ENCODE assay signal across 1 cellular context in the genomic region with DNA sequence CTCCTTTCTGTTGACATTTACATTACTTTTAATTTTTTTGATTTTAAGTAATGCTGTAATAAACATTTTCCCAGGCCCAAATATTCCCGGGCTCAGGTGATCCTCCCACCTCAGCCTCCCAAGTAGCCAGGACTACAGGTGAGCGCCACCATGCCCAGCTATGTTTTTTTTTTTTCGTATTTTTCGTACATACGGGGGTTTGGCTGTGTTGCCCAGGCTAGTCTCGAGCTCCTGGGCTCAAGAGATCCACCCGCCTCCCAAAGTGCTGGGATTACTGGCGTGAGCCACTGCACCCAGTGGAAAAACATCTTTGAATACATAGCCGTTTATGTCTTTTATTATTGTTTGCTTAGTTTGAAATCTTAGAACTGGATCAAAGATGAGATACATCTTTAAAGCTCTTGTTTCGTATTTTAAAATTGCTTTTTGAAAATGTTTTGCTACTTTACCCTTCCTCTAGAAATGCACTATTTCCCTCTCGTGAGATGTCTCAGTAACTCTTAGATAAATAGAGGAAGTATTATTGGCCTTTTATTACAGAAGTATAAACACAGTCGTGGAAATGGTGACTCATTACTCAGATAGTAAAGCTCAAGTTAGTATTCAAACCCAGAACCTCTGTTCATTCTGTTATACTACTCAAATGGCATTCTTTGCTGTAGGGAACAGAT.
TF ChIP-seq lines count a peak whose summit lies in the region.

No MANE protein-coding gene starts in this region.

TF ChIP-seq in IMR-90, 13 proteins besides CTCF, POLR2A, EP300 and RAD21:
- TF ChIP-seq FOS (IDR thresholded peaks at IDR 0.05; ENCODE audit: low read depth, low read length): peak; percentile 94
- TF ChIP-seq BHLHE40 (IDR thresholded peaks at IDR 0.05; ENCODE audit: low read depth, low read length): peak; percentile 62
- TF ChIP-seq CHD1 (IDR thresholded peaks at IDR 0.05; ENCODE audit: low read depth, low read length): peak; percentile 70; the same call in 1 of the 2 replicates
- no peak for TF ChIP-seq RFX5 (IDR thresholded peaks at IDR 0.05; ENCODE audit: low read depth, low read length)
- TF ChIP-seq CEBPB (IDR thresholded peaks at IDR 0.05; ENCODE audit: low read depth, low read length): no peak
